ENCODE assay signal across 8 cellular contexts in genomic region chr16:2035431-2036199, GRCh38. TPM values are rescaled to one million over a fixed set of nuclear protein-coding genes. Genes with fewer than 3 reads are reported as not detected.
DNase-seq lines count a peak whose midpoint lies in the region; ATAC-seq, FAIRE-seq and TF ChIP-seq lines count a peak whose summit lies in the region.

No MANE protein-coding gene starts in this region.

- H3K4me1 Mint-ChIP-seq in nephron progenitor cell = peaks cover 40% of the 10 kb centered on the region

- H3K27me3 ChIP-seq in BE2C (no peaks in the 10 kb centered on the region), duodenal mucosa (ENCODE audit: control insufficient read depth in 1 of 2, insufficient read depth in 2 of 2, low read length in 2 of 2) (no peaks in the 10 kb centered on the region)

- H3K9ac ChIP-seq in duodenal mucosa (ENCODE audit: low read depth in 1 of 2, low read length in 2 of 2) = no peak overlapping the region

- TF ChIP-seq CTCF in BE2C (IDR thresholded peaks at IDR 0.05; ENCODE audit: low read depth, low read length) = no peak
- no peak for TF ChIP-seq CTCF in nephron progenitor cell (IDR thresholded peaks at IDR 0.05)

- H3K36me3 ChIP-seq in BE2C (no peaks in the 10 kb centered on the region), duodenal mucosa (ENCODE audit: control insufficient read depth in 1 of 2, insufficient read depth in 2 of 2, low read length in 2 of 2) (no peaks in the 10 kb centered on the region)

- H3K4me3 ChIP-seq in BE2C (ENCODE audit: low read depth, low read length) = no peak overlapping the region
- H3K4me3 ChIP-seq in duodenal mucosa (ENCODE audit: low read depth in 1 of 2, low read length in 2 of 2) = no peak overlapping the region

- H3K9me3 Mint-ChIP-seq in nephron progenitor cell = no peaks in the 10 kb centered on the region

- peak overlapping the region; percentile 67 for H3K27ac ChIP-seq in duodenal mucosa (ENCODE audit: low read depth, low read length)

- no peak for FAIRE-seq in GM12891 (lab: Jason Lieb, UNC)

- H3K9me3 ChIP-seq in BE2C = no peaks in the 10 kb centered on the region
- no peaks in the 10 kb centered on the region for H3K9me3 ChIP-seq in duodenal mucosa (ENCODE audit: control insufficient read depth in 1 of 2, low read length in 2 of 2)

- ATAC-seq in GM21576 (IDR thresholded peaks at IDR 0.05; ENCODE audit: unreplicated experiment) = no peak

- DNase-seq in BE2C (peak; percentile 77), NCI-H146 (lab: John Stamatoyannopoulos, UW) (peak; percentile 73), nephron progenitor cell (peak; percentile 41), 8988T (no peak), GM12891 (ENCODE audit: insufficient read length, low spot score) (no peak), NK-92 (lab: John Stamatoyannopoulos, UW; ENCODE audit: unreplicated experiment) (no peak)

- H3K27me3 Mint-ChIP-seq in nephron progenitor cell (ENCODE audit: low read depth, poor library complexity) = no peaks in the 10 kb centered on the region

- no peak overlapping the region for H3K27ac Mint-ChIP-seq in nephron progenitor cell

- H3K36me3 Mint-ChIP-seq in nephron progenitor cell (ENCODE audit: low read depth) = no peaks in the 10 kb centered on the region

- no peak for TF ChIP-seq POLR2A in GM12891 (IDR thresholded peaks at IDR 0.05; ENCODE audit: low read depth, low read length)

- H3K4me1 ChIP-seq in BE2C (peaks cover 39% of the 10 kb centered on the region), duodenal mucosa (ENCODE audit: control insufficient read depth in 1 of 2, insufficient read depth in 2 of 2, low read length in 2 of 2) (peaks cover 19 to 30% of the 10 kb centered on the region in 2 donors)

- H3K4me3 Mint-ChIP-seq in nephron progenitor cell = no peak overlapping the region

TF ChIP-seq in GM12891, 5 proteins besides CTCF, POLR2A, EP300 and RAD21:
- TF ChIP-seq TAF1 (IDR thresholded peaks at IDR 0.05; ENCODE audit: low read depth, low read length) = no peak
- TF ChIP-seq PAX5 (IDR thresholded peaks at IDR 0.05; ENCODE audit: insufficient read depth, low read length, severe bottlenecking) = no peak
- no peak for TF ChIP-seq POLR2AphosphoS5 (IDR thresholded peaks at IDR 0.05; ENCODE audit: low read depth, low read length)
- TF ChIP-seq SPI1 (IDR thresholded peaks at IDR 0.05; ENCODE audit: low read depth, low read length) = no peak
- no peak for TF ChIP-seq POU2F2 (IDR thresholded peaks at IDR 0.05; ENCODE audit: low read depth, low read length)

RNA-seq across cellular contexts. Expression of gene NHERF2, which starts 8.9 kb away (rescaled TPM):
- polyA plus RNA-seq in BE2C (2012; ENCODE audit: insufficient read depth, insufficient read length, low read depth) = 41.3 TPM
- not detected for polyA plus RNA-seq in GM12891 (2012; ENCODE audit: low read depth, missing spikeins)

RNA-seq across cellular contexts. Expression of gene NTHL1, which starts 12.0 kb away (rescaled TPM):
- polyA plus RNA-seq in BE2C (2012; ENCODE audit: insufficient read depth, insufficient read length, low read depth) = 176 TPM
- polyA plus RNA-seq in GM12891 (2012; ENCODE audit: low read depth, missing spikeins) = 15.1 TPM

RNA-seq across cellular contexts. Expression of gene TSC2, which starts 12.2 kb away (rescaled TPM):
- 238 TPM for polyA plus RNA-seq in BE2C (2012; ENCODE audit: insufficient read depth, insufficient read length, low read depth)
- 32.2 TPM for polyA plus RNA-seq in GM12891 (2012; ENCODE audit: low read depth, missing spikeins)

RNA-seq across cellular contexts. Expression of gene NPW, which starts 16.0 kb away (rescaled TPM):
- polyA plus RNA-seq in BE2C (2012; ENCODE audit: insufficient read depth, insufficient read length, low read depth) = not detected
- polyA plus RNA-seq in GM12891 (2012; ENCODE audit: low read depth, missing spikeins) = 0.28 TPM

RNA-seq across cellular contexts. Expression of gene ZNF598, which starts 26.0 kb away (rescaled TPM):
- polyA plus RNA-seq in BE2C (2012; ENCODE audit: insufficient read depth, insufficient read length, low read depth) = 245 TPM
- polyA plus RNA-seq in GM12891 (2012; ENCODE audit: low read depth, missing spikeins) = 25.4 TPM

Comparison
In these comparisons a context has a peak if more than half of its experiments do, and no peak if none do; other contexts are left out.
1. DNase-seq: peak in BE2C (single experiment), NCI-H146 (single experiment) and nephron progenitor cell (single experiment); none in 8988T (single experiment), GM12891 (single experiment) and NK-92 (single experiment).